In genomic region chr3:119294889-119295769, GRCh38 we compare ENCODE assay signal across 8 cellular contexts. TPM values are rescaled to one million over a fixed set of nuclear protein-coding genes. Genes with fewer than 3 reads are reported as not detected.
DNase-seq lines count a peak whose midpoint lies in the region; ATAC-seq and TF ChIP-seq lines count a peak whose summit lies in the region.

No MANE protein-coding gene starts in this region.

- TF ChIP-seq CTCF in spleen (IDR thresholded peaks at IDR 0.05 in 8 of 11, conservative IDR thresholded peaks at IDR 0.05 in 3 of 11), result no peak

- DNase-seq in SK-N-MC (ENCODE audit: low read depth, low spot score) (no peak), adipocyte (ENCODE audit: low read depth) (peak; percentile 69), spleen (peak; percentile 86), cerebellar nuclear complex (lab: John Stamatoyannopoulos, UW) (no peak)

- no peak for TF ChIP-seq POLR2A in spleen (IDR thresholded peaks at IDR 0.05)

- WGBS in spleen, 5 donors, result 3 to 7% (median 4%) methylated on average over 24 of the region's 24 CpGs

- H3K9me3 ChIP-seq in SK-N-MC (ENCODE audit: low read depth, low read length) (no peaks in the 10 kb centered on the region), adipocyte (ENCODE audit: control insufficient read depth, low read length) (no peaks in the 10 kb centered on the region), iPS-18a (ENCODE audit: control insufficient read depth, low read depth, low read length) (no peaks in the 10 kb centered on the region), spleen (no peaks in the 10 kb centered on the region)

- H3K79me2 ChIP-seq in ACC112 (ENCODE audit: control insufficient read depth, insufficient read depth, low read length, unreplicated experiment), result peaks cover 48% of the 10 kb centered on the region

- peak overlapping the region; percentile 84 for H3K9ac ChIP-seq in SK-N-MC (ENCODE audit: insufficient read length)
- H3K9ac ChIP-seq in adipocyte (ENCODE audit: low read length), result peak overlapping the region; percentile 96
- H3K9ac ChIP-seq in iPS-18a (ENCODE audit: low read length), result no peak overlapping the region

- H3K4me1 ChIP-seq in ACC112 (ENCODE audit: control insufficient read depth, insufficient read depth, low read length, unreplicated experiment) (peaks cover 25% of the 10 kb centered on the region), adipocyte (ENCODE audit: control insufficient read depth, insufficient read depth, low read length) (peaks cover 32% of the 10 kb centered on the region), iPS-18a (ENCODE audit: control insufficient read depth, low read depth, low read length) (peaks cover 11% of the 10 kb centered on the region), spleen (peaks cover 21 to 75% (median 51%) of the 10 kb centered on the region in 6 donors)

- H3K27me3 ChIP-seq in ACC112 (ENCODE audit: insufficient read depth, low read length) (no peaks in the 10 kb centered on the region), adipocyte (replicated peaks; ENCODE audit: control insufficient read depth, insufficient read depth, low read length) (no peaks in the 10 kb centered on the region), iPS-18a (ENCODE audit: control insufficient read depth, insufficient read depth, low read length) (peaks cover 45% of the 10 kb centered on the region), spleen (replicated peaks in 1 of 7) (no peaks in the 10 kb centered on the region)

- H2AFZ ChIP-seq in ACC112 (ENCODE audit: low read length, unreplicated experiment), result peak overlapping the region; percentile 94

- H3K4me3 ChIP-seq in ACC112 (ENCODE audit: low read depth, low read length) (peak overlapping the region; percentile 93), SK-N-MC (peak overlapping the region; percentile 94), adipocyte (ENCODE audit: low read length) (peak overlapping the region; percentile 95), iPS-18a (ENCODE audit: low read length) (peak overlapping the region; percentile 86), spleen (peak overlapping the region; percentile 64 to 80 (median 76))

- H3K27ac ChIP-seq in ACC112 (ENCODE audit: low read depth, low read length) (peak overlapping the region; percentile 68), SK-N-MC (peak overlapping the region; percentile 83), iPS-18a (ENCODE audit: low read length) (no peak overlapping the region), spleen (peak overlapping the region; percentile 73 to 97 (median 93))

- intact Hi-C loops in spleen (cut with DNase I; ENCODE audit: low total_unique reads), result no loop called here

- ATAC-seq in GM18867 (IDR thresholded peaks at IDR 0.05; ENCODE audit: unreplicated experiment), result peak; percentile 30
- peak; percentile 23 for ATAC-seq in HG03095 (IDR thresholded peaks at IDR 0.05; ENCODE audit: unreplicated experiment)

- no peaks in the 10 kb centered on the region for H3K36me3 ChIP-seq in ACC112 (ENCODE audit: insufficient read depth, low read length)
- peaks cover 7% of the 10 kb centered on the region for H3K36me3 ChIP-seq in SK-N-MC (ENCODE audit: insufficient read depth, low read length)
- H3K36me3 ChIP-seq in adipocyte (ENCODE audit: control insufficient read depth, insufficient read depth, low read length, severe bottlenecking), result no peaks in the 10 kb centered on the region
- no peaks in the 10 kb centered on the region for H3K36me3 ChIP-seq in iPS-18a (ENCODE audit: control insufficient read depth, low read depth, low read length)
- H3K36me3 ChIP-seq in spleen, result peaks cover 0 to 9% (median 0%) of the 10 kb centered on the region in 6 donors

RNA-seq across cellular contexts. Expression of gene ARHGAP31, which starts 0.9 kb away (rescaled TPM):
- 10 to 100 TPM; 23.6 to 38.0 (median 29.1) TPM for total RNA-seq in spleen
- 1 to 10 TPM; 2.0 to 5.2 (median 2.3) TPM for polyA plus RNA-seq in spleen

RNA-seq across cellular contexts. Expression of gene B4GALT4, which starts 54.5 kb away (rescaled TPM):
- 10 to 100 TPM; 13.6 to 26.2 (median 15.4) TPM for total RNA-seq in spleen
- 1 to 10 TPM; 7.6 to 8.2 (median 7.7) TPM for polyA plus RNA-seq in spleen

Comparison
In these comparisons a context has a peak if more than half of its experiments do, and no peak if none do; other contexts are left out.
1. DNase-seq: peak in adipocyte (single experiment) and spleen (single experiment); none in SK-N-MC (single experiment) and cerebellar nuclear complex (0 of 2).
2. Peak in every context shown above with its lines, with median percentiles within 50 percentile points of each other: H3K4me3 ChIP-seq.